Comparison of ENCODE assay signal across 1 cellular context in genomic region chr3:50268703-50269451, GRCh38.
TF ChIP-seq lines count a peak whose summit lies in the region.

Gene SEMA3B, plus strand, starts transcription at chr3:50269147. Its CDS starts 94 bp downstream, at chr3:50269241.

TF ChIP-seq in GM23338, 12 proteins besides CTCF, POLR2A, EP300 and RAD21 (continued from another document):
- TF ChIP-seq JUNB (IDR thresholded peaks at IDR 0.05; ENCODE audit: unreplicated experiment) (no peak), NANOG (IDR thresholded peaks at IDR 0.05; ENCODE audit: borderline replicate concordance) (no peak), EZH2phosphoT487 (IDR thresholded peaks at IDR 0.05; ENCODE audit: unreplicated experiment) (no peak)
